24 cellular contexts compared by ENCODE assay signal in genomic region chr4:186767794-186768193, GRCh38. TPM values are rescaled to one million over a fixed set of nuclear protein-coding genes. Genes with fewer than 3 reads are reported as not detected.
"Had no signal": no experiment of that assay in that cellular context is flagged by ENCODE, and none has a peak within 500 bp of the region (broad histone marks: within the 10 kb centered on the region; RNA-seq: fewer than 3 reads in every experiment).

No MANE protein-coding gene starts in this region.

- ATAC-seq: foreskin keratinocyte; gastroesophageal sphincter; heart left ventricle; left cardiac atrium; left lung; left ventricle myocardium superior; lower lobe of right lung; naive thymus-derived CD4-positive, alpha-beta T cell had no signal

- FAIRE-seq: colon, endothelial cell of umbilical vein, frontal cortex, islet of Langerhans, keratinocyte had no signal

- H3K27ac ChIP-seq: coronary artery, dorsolateral prefrontal cortex, esophagus muscularis mucosa, foreskin keratinocyte, gastroesophageal sphincter, heart left ventricle, hepatocyte, left lung, lower lobe of right lung had no signal

- H3K36me3 ChIP-seq: esophagus muscularis mucosa, gastroesophageal sphincter, heart left ventricle, left lung, lower lobe of right lung had no signal

- H3K4me2 ChIP-seq: hepatocyte had no signal

- H3K27me3 ChIP-seq: esophagus muscularis mucosa, foreskin keratinocyte, gastroesophageal sphincter, heart left ventricle, hepatocyte, left lung had no signal

- H2AFZ ChIP-seq: hepatocyte had no signal

- H3K4me1 Mint-ChIP-seq: immature natural killer cell; naive thymus-derived CD4-positive, alpha-beta T cell had no signal

- H3K27ac Mint-ChIP-seq: immature natural killer cell; naive thymus-derived CD4-positive, alpha-beta T cell had no signal

- H3K36me3 Mint-ChIP-seq: immature natural killer cell; naive thymus-derived CD4-positive, alpha-beta T cell had no signal

- H3K4me3 ChIP-seq: coronary artery, dorsolateral prefrontal cortex, esophagus muscularis mucosa, gastroesophageal sphincter, heart left ventricle, hepatocyte, left lung, lower lobe of right lung had no signal

- DNase-seq: dermis blood vessel endothelial cell; dorsolateral prefrontal cortex; effector CD4-positive, alpha-beta T cell; effector memory CD4-positive, alpha-beta T cell; foreskin keratinocyte; heart left ventricle; hypothalamus; immature natural killer cell; left cardiac atrium; left lung; left ventricle myocardium superior; lower lobe of right lung; mesendoderm; midbrain; naive thymus-derived CD4-positive, alpha-beta T cell had no signal

- H3K79me2 ChIP-seq: hepatocyte had no signal

- H3K4me3 Mint-ChIP-seq: immature natural killer cell; naive thymus-derived CD4-positive, alpha-beta T cell had no signal

- H3K4me1 ChIP-seq: esophagus muscularis mucosa, gastroesophageal sphincter, heart left ventricle, left lung, lower lobe of right lung had no signal

- H3K9me3 ChIP-seq: esophagus muscularis mucosa, gastroesophageal sphincter, lower lobe of right lung had no signal

RNA-seq across cellular contexts. Expression of gene FAT1, which starts 44.1 kb away (rescaled TPM):
- polyA plus RNA-seq: immature natural killer cell; naive thymus-derived CD4-positive, alpha-beta T cell had no signal
